In genomic region chr11:83223457-83223856, GRCh38 we compare ENCODE assay signal across 2 cellular contexts.
TF ChIP-seq lines count a peak whose summit lies in the region.

No MANE protein-coding gene starts in this region.

TF ChIP-seq in HepG2, 621 proteins besides CTCF, POLR2A, EP300 and RAD21:
- peak; percentile 88 for TF ChIP-seq MAFF (IDR thresholded peaks at IDR 0.05; ENCODE audit: low read depth, low read length)
- TF ChIP-seq ZSCAN5A (CRISPR knock-in tag; IDR thresholded peaks at IDR 0.05; ENCODE audit: borderline replicate concordance): no peak
- peak; percentile 80 to 90 for TF ChIP-seq MAFK (conservative IDR thresholded peaks at IDR 0.05 in 1 of 2, IDR thresholded peaks at IDR 0.05 in 1 of 2; ENCODE audit: low read length in 2 of 2)
- no peak for TF ChIP-seq ZZZ3 (CRISPR knock-in tag; IDR thresholded peaks at IDR 0.05; ENCODE audit: borderline replicate concordance)

TF ChIP-seq in IMR-90, 13 proteins besides CTCF, POLR2A, EP300 and RAD21:
- TF ChIP-seq CHD1 (IDR thresholded peaks at IDR 0.05; ENCODE audit: low read depth, low read length): no peak
- no peak for TF ChIP-seq SMC3 (IDR thresholded peaks at IDR 0.05; ENCODE audit: low read depth, low read length)
- TF ChIP-seq MAZ (IDR thresholded peaks at IDR 0.05; ENCODE audit: borderline replicate concordance, low read depth, low read length): no peak
- peak; percentile 87 for TF ChIP-seq MAFK (IDR thresholded peaks at IDR 0.05; ENCODE audit: low read depth, low read length)
